ENCODE assay signal across 8 cellular contexts in the genomic region with DNA sequence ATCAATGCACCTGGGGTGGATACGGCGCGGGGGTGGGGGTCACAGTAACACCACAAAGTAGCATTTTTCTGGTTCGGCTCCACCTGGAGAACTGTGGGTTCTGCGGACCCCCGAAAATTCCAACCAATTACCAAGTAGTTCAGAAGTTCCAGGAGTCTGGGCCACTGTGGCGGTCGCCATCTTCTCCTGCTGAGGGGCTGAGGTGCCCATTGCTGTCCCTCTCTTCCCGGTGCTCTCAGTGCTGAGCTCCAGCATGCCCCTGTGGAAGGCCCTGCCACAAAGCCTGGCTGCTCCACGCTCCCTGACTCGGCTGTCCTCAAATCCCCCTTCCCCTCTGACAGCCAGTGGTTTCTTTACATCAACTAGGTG.
A peak's percentile ranks its signal among the peaks of the same experiment; 100 is the strongest.
DNase-seq lines count a peak whose midpoint lies in the region; ATAC-seq and TF ChIP-seq lines count a peak whose summit lies in the region.

No MANE protein-coding gene starts in this region.

- no peaks in the 10 kb centered on the region for H3K27me3 ChIP-seq in Caco-2 (replicated peaks; ENCODE audit: control insufficient read depth, insufficient read depth, low read length)
- H3K27me3 ChIP-seq in NT2/D1 (ENCODE audit: insufficient read depth, insufficient read length): peaks cover 34% of the 10 kb centered on the region
- H3K27me3 ChIP-seq in endodermal cell (ENCODE audit: control insufficient read depth, insufficient read depth, low read length, poor library complexity, severe bottlenecking): peaks cover 13% of the 10 kb centered on the region

- WGBS in endodermal cell (ENCODE audit: insufficient coverage in 1 of 2, insufficient read length in 1 of 2), 2 experiments: 55 to 67% methylated on average over 9 to 11 of the region's 11 CpGs

- no TSS peak for BruUV-seq in Caco-2 (replicated peaks; lab: Mats Ljungman, UMichigan)

- intact Hi-C loops in Caco-2 (cut with micrococcal nuclease; ENCODE audit: unreplicated experiment): loop anchor here (1.0 to 5.0 kb wide), 2 partner anchors 281 to 365 kb away; no protein-coding TSS in a partner anchor

- no peaks in the 10 kb centered on the region for H3K36me3 ChIP-seq in Caco-2 (ENCODE audit: control insufficient read depth, insufficient read depth, low read length)
- no peaks in the 10 kb centered on the region for H3K36me3 ChIP-seq in NT2/D1 (ENCODE audit: insufficient read depth, insufficient read length, low read length)
- H3K36me3 ChIP-seq in endodermal cell (ENCODE audit: control insufficient read depth, insufficient read depth, low read length): peaks cover under 1% of the 10 kb centered on the region

- H3K4me3 Mint-ChIP-seq in Caco-2 (ENCODE audit: unreplicated experiment) (peak overlapping the region; percentile 62), endodermal cell (peak overlapping the region; percentile 65), progenitor cell of endocrine pancreas (ENCODE audit: low read depth) (peak overlapping the region; percentile 19)

- H3K4me1 ChIP-seq in Caco-2 (peaks cover 17% of the 10 kb centered on the region; the same call in 1 of the 2 replicates), NT2/D1 (ENCODE audit: insufficient read depth, insufficient read length) (no peaks in the 10 kb centered on the region), endodermal cell (ENCODE audit: control insufficient read depth, insufficient read depth, low read length) (peaks cover 3% of the 10 kb centered on the region)

- H3K4me1 Mint-ChIP-seq in Caco-2 (ENCODE audit: low read depth, unreplicated experiment) (peaks cover 12% of the 10 kb centered on the region), endodermal cell (peaks cover 25% of the 10 kb centered on the region), progenitor cell of endocrine pancreas (ENCODE audit: low read depth) (peaks cover 9% of the 10 kb centered on the region)

- H3K27ac ChIP-seq in endodermal cell (ENCODE audit: low read depth, low read length): no peak overlapping the region

- POLR2A ChIA-PET in Caco-2 (lab: Charles Lee): no interaction called here

- no peak overlapping the region for H3K4me3 ChIP-seq in Caco-2 (ENCODE audit: low read depth, low read length)
- H3K4me3 ChIP-seq in NT2/D1 (ENCODE audit: insufficient read length, low read depth): no peak overlapping the region
- no peak overlapping the region for H3K4me3 ChIP-seq in endodermal cell (ENCODE audit: low read length)

- H3K27ac Mint-ChIP-seq in Caco-2 (ENCODE audit: unreplicated experiment): no peak overlapping the region
- no peak overlapping the region for H3K27ac Mint-ChIP-seq in endodermal cell
- no peak overlapping the region for H3K27ac Mint-ChIP-seq in progenitor cell of endocrine pancreas

- CTCF ChIA-PET in Caco-2 (lab: Charles Lee): no interaction called here

- TF ChIP-seq CTCF in Caco-2 (IDR thresholded peaks at IDR 0.05; ENCODE audit: insufficient read depth in 1 of 2, low read depth in 1 of 2, low read length in 1 of 2, severe bottlenecking in 1 of 2, unreplicated experiment in 1 of 2) (no peak), endodermal cell (conservative IDR thresholded peaks at IDR 0.05) (no peak), progenitor cell of endocrine pancreas (IDR thresholded peaks at IDR 0.05; ENCODE audit: unreplicated experiment) (no peak)

- in situ Hi-C loops in G401 (cut with HindIII; ENCODE audit: low sequenced_read_pairs): no loop called here

- H3K9ac ChIP-seq in NT2/D1 (ENCODE audit: insufficient read length, low read depth) (peak overlapping the region; percentile 89), endodermal cell (ENCODE audit: extremely low read depth, low read length, poor library complexity, severe bottlenecking) (no peak overlapping the region)

- DNase-seq in Caco-2 (no peak), NT2/D1 (ENCODE audit: low read depth, low spot score) (no peak), endodermal cell (no peak), progenitor cell of endocrine pancreas (ENCODE audit: low spot score, unreplicated experiment) (no peak), G401 (ENCODE audit: low spot score) (no peak)

- H3K9me3 Mint-ChIP-seq in Caco-2 (ENCODE audit: unreplicated experiment) (no peaks in the 10 kb centered on the region), endodermal cell (peaks cover 8% of the 10 kb centered on the region), progenitor cell of endocrine pancreas (ENCODE audit: low read depth) (no peaks in the 10 kb centered on the region)

- H3K27me3 Mint-ChIP-seq in Caco-2 (ENCODE audit: insufficient read depth, unreplicated experiment) (peaks cover 7% of the 10 kb centered on the region), endodermal cell (ENCODE audit: insufficient read depth) (peaks cover 50% of the 10 kb centered on the region), progenitor cell of endocrine pancreas (peaks cover 59% of the 10 kb centered on the region)

- H3K9me3 ChIP-seq in Caco-2 (no peaks in the 10 kb centered on the region), NT2/D1 (ENCODE audit: insufficient read depth, low read length) (peaks cover 9% of the 10 kb centered on the region), endodermal cell (ENCODE audit: control insufficient read depth, low read length) (peaks cover 6% of the 10 kb centered on the region)

- peaks cover 26% of the 10 kb centered on the region for H3K36me3 Mint-ChIP-seq in Caco-2 (ENCODE audit: insufficient read depth, unreplicated experiment)
- peaks cover 2% of the 10 kb centered on the region for H3K36me3 Mint-ChIP-seq in endodermal cell (ENCODE audit: low read depth)
- H3K36me3 Mint-ChIP-seq in progenitor cell of endocrine pancreas (ENCODE audit: insufficient read depth): peaks cover 1% of the 10 kb centered on the region

- ATAC-seq in GM18502 (IDR thresholded peaks at IDR 0.05; ENCODE audit: poor library complexity, unreplicated experiment): no peak
- no peak for ATAC-seq in GM19455 (IDR thresholded peaks at IDR 0.05; ENCODE audit: unreplicated experiment)
- ATAC-seq in GM21619 (IDR thresholded peaks at IDR 0.05; ENCODE audit: unreplicated experiment): no peak
